ENCODE assay signal across 8 cellular contexts in the genomic region with DNA sequence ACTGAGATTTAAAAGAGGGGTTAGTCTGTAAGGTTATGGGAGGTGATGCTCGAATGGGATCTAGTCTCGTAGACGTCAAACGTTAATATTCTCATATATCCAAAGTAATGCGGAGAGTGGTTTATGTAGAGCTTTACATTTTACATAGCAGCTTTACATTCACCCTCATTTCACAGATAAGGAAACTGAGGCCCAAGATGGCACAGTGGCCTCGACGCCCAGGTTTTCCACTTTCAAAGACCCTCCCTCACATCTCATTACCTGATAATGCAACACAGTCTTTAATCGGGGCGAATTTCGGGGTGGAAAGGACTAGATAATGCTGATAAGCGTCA. TPM values are rescaled to one million over a fixed set of nuclear protein-coding genes. Genes with fewer than 3 reads are reported as not detected.
DNase-seq lines count a peak whose midpoint lies in the region; ATAC-seq and TF ChIP-seq lines count a peak whose summit lies in the region.

No MANE protein-coding gene starts in this region.

- H3K4me3 ChIP-seq in GM06990 (replicated peaks; ENCODE audit: low read depth, low read length) (peak overlapping the region; percentile 77), SJSA1 (peak overlapping the region; percentile 69), fibroblast of lung (replicated peaks in 1 of 4; ENCODE audit: control extremely low read depth in 1 of 4, insufficient read depth in 1 of 4, low read depth in 3 of 4, low read length in 4 of 4) (peak overlapping the region; percentile 86 to 100 (median 94)), prostate gland (peak overlapping the region; percentile 76 to 83)

- H3K4me2 ChIP-seq in fibroblast of lung (ENCODE audit: extremely low read depth, insufficient read depth, low read length): peak overlapping the region; percentile 97

- H3K9me3 ChIP-seq in SJSA1 (replicated peaks): peaks cover under 1% of the 10 kb centered on the region
- no peaks in the 10 kb centered on the region for H3K9me3 ChIP-seq in fibroblast of lung (ENCODE audit: control insufficient read depth, insufficient read depth, low read depth, low read length)
- no peaks in the 10 kb centered on the region for H3K9me3 ChIP-seq in prostate gland

- H3K27ac ChIP-seq in SJSA1 (peak overlapping the region; percentile 59), fibroblast of lung (ENCODE audit: insufficient read depth, low read length) (peak overlapping the region; percentile 95), prostate gland (peak overlapping the region; percentile 88 to 90)

- TF ChIP-seq CTCF in GM06990 (IDR thresholded peaks at IDR 0.05; ENCODE audit: insufficient read depth, low read length, poor library complexity, severe bottlenecking) (no peak), fibroblast of lung (conservative IDR thresholded peaks at IDR 0.05 in 1 of 2, IDR thresholded peaks at IDR 0.05 in 1 of 2; ENCODE audit: low read depth in 1 of 2, low read length in 2 of 2) (no peak), prostate gland (IDR thresholded peaks at IDR 0.05) (no peak)

- 2% methylated on average over 11 of the region's 11 CpGs for WGBS in prostate gland

- peaks cover 3% of the 10 kb centered on the region for H3K36me3 ChIP-seq in GM06990 (ENCODE audit: control insufficient read depth, insufficient read depth, low read length)
- H3K36me3 ChIP-seq in SJSA1: peaks cover 26% of the 10 kb centered on the region
- no peaks in the 10 kb centered on the region for H3K36me3 ChIP-seq in fibroblast of lung (ENCODE audit: control insufficient read depth, insufficient read depth, low read length)
- no peaks in the 10 kb centered on the region for H3K36me3 ChIP-seq in prostate gland

- no peak for TF ChIP-seq POLR2A in prostate gland (IDR thresholded peaks at IDR 0.05)

- ATAC-seq in GM21619 (IDR thresholded peaks at IDR 0.05; ENCODE audit: unreplicated experiment) (no peak), GM19324 (IDR thresholded peaks at IDR 0.05; ENCODE audit: low FRiP score, unreplicated experiment) (no peak)

- no peaks in the 10 kb centered on the region for H4K20me1 ChIP-seq in fibroblast of lung (ENCODE audit: control insufficient read depth, extremely low read depth, insufficient read depth, low read length)

- H3K4me1 ChIP-seq in SJSA1 (replicated peaks) (peaks cover 22% of the 10 kb centered on the region), fibroblast of lung (ENCODE audit: control insufficient read depth, extremely low read depth, insufficient read depth, low read length) (peaks cover 9% of the 10 kb centered on the region), prostate gland (replicated peaks) (peaks cover 4% of the 10 kb centered on the region)

- intact Hi-C loops in prostate gland (cut with DNase I): loop anchor here (5.0 to 10.0 kb wide), 2 partner anchors 97 to 140 kb away; partner anchors contain the start of gene HCFC2

- peaks cover 62% of the 10 kb centered on the region for H3K79me2 ChIP-seq in fibroblast of lung (ENCODE audit: control insufficient read depth, insufficient read depth, low read length)

- H3K9ac ChIP-seq in fibroblast of lung (ENCODE audit: insufficient read depth, low read length): peak overlapping the region; percentile 82

- no peaks in the 10 kb centered on the region for H3K27me3 ChIP-seq in GM06990 (replicated peaks; ENCODE audit: control insufficient read depth, insufficient read depth, low read length)
- H3K27me3 ChIP-seq in SJSA1 (replicated peaks): no peaks in the 10 kb centered on the region
- no peaks in the 10 kb centered on the region for H3K27me3 ChIP-seq in fibroblast of lung (ENCODE audit: control insufficient read depth, insufficient read depth, low read length)
- no peaks in the 10 kb centered on the region for H3K27me3 ChIP-seq in prostate gland (replicated peaks; ENCODE audit: insufficient read depth)

- DNase-seq in GM06990 (ENCODE audit: extremely low read depth, insufficient read length): no peak
- DNase-seq in SJSA1 (ENCODE audit: low read depth in 1 of 2, low spot score in 2 of 2): no peak
- no peak for DNase-seq in fibroblast of lung (ENCODE audit: low read depth in 2 of 2)
- no peak for DNase-seq in prostate gland (ENCODE audit: low spot score)
- DNase-seq in NCI-H524 treated with DMSO at 0.1 percent for 48 hours (lab: John Stamatoyannopoulos, UW): no peak
- no peak for DNase-seq in NCI-H345 (lab: John Stamatoyannopoulos, UW)

- peak overlapping the region; percentile 87 for H2AFZ ChIP-seq in fibroblast of lung (ENCODE audit: low read length)

RNA-seq across cellular contexts. Expression of gene TDG, which starts 0.5 kb away (rescaled TPM):
- 67.9 and 72.6 TPM in 2 replicates for total RNA-seq in SJSA1 (2014; rRNA removed; shearing (Covaris generic))
- total RNA-seq in fibroblast of lung: 18.8 and 19.3 TPM in 2 replicates
- 15.3 and 19.4 TPM in 2 replicates for polyA plus RNA-seq in fibroblast of lung
- 11.9 and 12.6 TPM in 2 replicates for polyA plus RNA-seq in fibroblast of lung (2012)
- polyA minus RNA-seq in fibroblast of lung (ENCODE audit: low replicate concordance): 1.3 and 4.1 TPM in 2 replicates
- 10 to 100 TPM; 11.6 to 12.1 TPM for total RNA-seq in prostate gland

RNA-seq across cellular contexts. Expression of gene HSP90B1, which starts 35.0 kb away (rescaled TPM):
- total RNA-seq in SJSA1 (2014; rRNA removed; shearing (Covaris generic)): 682 and 975 TPM in 2 replicates
- total RNA-seq in fibroblast of lung (381 and 1,015 TPM in 2 replicates), prostate gland (100 to 1,000 TPM; 300 to 652 TPM)
- polyA plus RNA-seq in fibroblast of lung: 779 and 983 TPM in 2 replicates
- polyA plus RNA-seq in fibroblast of lung (2012): 618 and 749 TPM in 2 replicates
- 27.7 and 36.5 TPM in 2 replicates for polyA minus RNA-seq in fibroblast of lung (ENCODE audit: low replicate concordance)
